Comparison of ENCODE assay signal across 35 cellular contexts in the genomic region with DNA sequence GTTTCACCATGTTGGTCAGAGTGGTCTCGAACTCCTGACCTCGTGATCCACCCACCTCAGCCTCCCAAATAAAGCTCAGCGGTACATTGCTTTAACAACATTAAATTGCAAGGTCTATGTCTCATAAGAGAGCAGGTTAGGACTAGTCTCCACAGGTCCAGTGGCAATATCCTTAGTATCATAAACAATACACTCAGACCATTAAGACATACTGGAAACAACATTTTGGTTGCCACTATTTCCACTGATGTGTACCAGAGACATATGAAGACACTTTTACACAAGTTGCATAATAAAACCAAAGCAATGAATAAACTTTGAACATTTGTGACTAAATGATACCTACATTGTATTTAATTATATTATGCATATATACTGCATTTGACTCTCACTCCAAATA.
"Had no signal": no experiment of that assay in that cellular context is flagged by ENCODE, and none has a peak within 500 bp of the region (broad histone marks: within the 10 kb centered on the region; RNA-seq: fewer than 3 reads in every experiment).

No MANE protein-coding gene starts in this region.

- H3K4me3 Mint-ChIP-seq: activated CD4-positive, alpha-beta memory T cell treated with anti-CD3 and anti-CD28 coated beads, Interleukin-2, amount 10 ng/mL, durations not matched to agents 7 days and 5 days; activated CD4-positive, alpha-beta T cell treated with anti-CD3 and anti-CD28 coated beads for 36 hours; activated CD4-positive, alpha-beta T cell treated with anti-CD3 and anti-CD28 coated beads, Interleukin-2, amount 10 ng/mL, durations not matched to agents 7 days and 5 days; activated CD8-positive, alpha-beta memory T cell treated with anti-CD3 and anti-CD28 coated beads, Interleukin-2, amount 10 ng/mL, durations not matched to agents 7 days and 5 days; activated CD8-positive, alpha-beta T cell treated with anti-CD3 and anti-CD28 coated beads, Interleukin-2, amount 10 ng/mL, durations not matched to agents 7 days and 5 days; activated naive CD4-positive, alpha-beta T cell treated with anti-CD3 and anti-CD28 coated beads, Interleukin-2, amount 10 ng/mL, durations not matched to agents 7 days and 5 days; activated naive CD4-positive, alpha-beta T cell treated with anti-CD3 and anti-CD28 coated beads, Interleukin-2, amount 50 U/mL, for 24 hours; activated naive CD8-positive, alpha-beta T cell; activated naive CD8-positive, alpha-beta T cell treated with anti-CD3 and anti-CD28 coated beads, Interleukin-2, amount 10 ng/mL, durations not matched to agents 7 days and 5 days; activated naive CD8-positive, alpha-beta T cell treated with anti-CD3 and anti-CD28 coated beads, Interleukin-2, amount 50 U/mL, for 24 hours; activated T-cell treated with anti-CD3 and anti-CD28 coated beads, Interleukin-2, amount 50 U/mL, for 24 hours; brain; T-helper 1 cell treated with Interleukin-12 subunit alpha and Interleukin-12 subunit beta and Interleukin-4 antibody, amounts not matched to agents 30 μg/mL and 1 μg/mL, for 36 hours; T-helper 2 cell treated with Interferon-gamma antibody and Interleukin-4, amounts not matched to agents 5 μg/mL and 100 μg/mL, for 36 hours; WTC11 had no signal

- H3K9me3 ChIP-seq: ascending aorta had no signal

- H3K36me3 ChIP-seq: ascending aorta, WERI-Rb-1 had no signal

- DNase-seq: activated CD4-positive, alpha-beta memory T cell treated with anti-CD3 and anti-CD28 coated beads, Interleukin-2, amount 10 ng/mL, durations not matched to agents 7 days and 5 days; activated CD4-positive, alpha-beta T cell treated with anti-CD3 and anti-CD28 coated beads for 1 hour; activated CD4-positive, alpha-beta T cell treated with anti-CD3 and anti-CD28 coated beads for 36 hours; activated CD4-positive, alpha-beta T cell treated with anti-CD3 and anti-CD28 coated beads for 48 hours; activated CD4-positive, alpha-beta T cell treated with anti-CD3 and anti-CD28 coated beads, Interleukin-2, amount 10 ng/mL, durations not matched to agents 7 days and 5 days; activated CD4-positive, alpha-beta T cell treated with anti-CD3 and anti-CD28 coated beads, Interleukin-2, amount 50 U/mL, for 48 hours; activated CD4-positive, CD25-positive, alpha-beta regulatory T cell; activated CD8-positive, alpha-beta memory T cell treated with anti-CD3 and anti-CD28 coated beads for 24 hours; activated CD8-positive, alpha-beta memory T cell treated with anti-CD3 and anti-CD28 coated beads, Interleukin-2, amount 10 ng/mL, durations not matched to agents 7 days and 5 days; activated CD8-positive, alpha-beta memory T cell treated with anti-CD3 and anti-CD28 coated beads, Interleukin-2, amount 50 U/mL, for 48 hours; activated CD8-positive, alpha-beta T cell treated with anti-CD3 and anti-CD28 coated beads, Interleukin-2, amount 10 ng/mL, durations not matched to agents 7 days and 5 days; activated effector memory CD4-positive, alpha-beta T cell treated with Interleukin-2 at 50 U/mL for 16 hours; activated gamma-delta T cell; activated naive CD4-positive, alpha-beta T cell treated with anti-CD3 and anti-CD28 coated beads, Interleukin-2, amount 10 ng/mL, durations not matched to agents 7 days and 5 days; activated naive CD4-positive, alpha-beta T cell treated with Interleukin-2 at 50 U/mL for 16 hours; activated naive CD8-positive, alpha-beta T cell treated with anti-CD3 and anti-CD28 coated beads, Interleukin-2, amount 10 ng/mL, durations not matched to agents 7 days and 5 days; activated naive CD8-positive, alpha-beta T cell treated with anti-CD3 and anti-CD28 coated beads, Interleukin-2, amount 50 U/mL, for 24 hours; activated T-cell treated with anti-CD3 and anti-CD28 coated beads, Interleukin-2, amount 50 U/mL, for 24 hours; activated T-cell treated with anti-CD3 and anti-CD28 coated beads, Interleukin-2, amount 50 U/mL, for 48 hours; amygdala; anterior cingulate cortex; central memory CD4-positive, alpha-beta T cell; SW 1271; T-helper 1 cell; T-helper 2 cell; T-helper 9 cell; WERI-Rb-1 had no signal

- H3K27me3 Mint-ChIP-seq: activated CD4-positive, alpha-beta memory T cell treated with anti-CD3 and anti-CD28 coated beads, Interleukin-2, amount 10 ng/mL, durations not matched to agents 7 days and 5 days; activated CD4-positive, alpha-beta T cell treated with anti-CD3 and anti-CD28 coated beads for 36 hours; activated CD4-positive, alpha-beta T cell treated with anti-CD3 and anti-CD28 coated beads, Interleukin-2, amount 10 ng/mL, durations not matched to agents 7 days and 5 days; activated CD8-positive, alpha-beta memory T cell treated with anti-CD3 and anti-CD28 coated beads, Interleukin-2, amount 10 ng/mL, durations not matched to agents 7 days and 5 days; activated naive CD4-positive, alpha-beta T cell treated with anti-CD3 and anti-CD28 coated beads, Interleukin-2, amount 10 ng/mL, durations not matched to agents 7 days and 5 days; activated naive CD4-positive, alpha-beta T cell treated with anti-CD3 and anti-CD28 coated beads, Interleukin-2, amount 50 U/mL, for 24 hours; activated naive CD8-positive, alpha-beta T cell; activated naive CD8-positive, alpha-beta T cell treated with anti-CD3 and anti-CD28 coated beads, Interleukin-2, amount 10 ng/mL, durations not matched to agents 7 days and 5 days; activated naive CD8-positive, alpha-beta T cell treated with anti-CD3 and anti-CD28 coated beads, Interleukin-2, amount 50 U/mL, for 24 hours; activated T-cell treated with anti-CD3 and anti-CD28 coated beads, Interleukin-2, amount 50 U/mL, for 24 hours had no signal

- H3K4me1 ChIP-seq: ascending aorta had no signal

- H3K27ac ChIP-seq: ascending aorta, WERI-Rb-1 had no signal

- H3K4me3 ChIP-seq: ascending aorta had no signal

- H3K9me3 Mint-ChIP-seq: activated naive CD4-positive, alpha-beta T cell treated with anti-CD3 and anti-CD28 coated beads, Interleukin-2, amount 50 U/mL, for 24 hours; activated naive CD8-positive, alpha-beta T cell treated with anti-CD3 and anti-CD28 coated beads, Interleukin-2, amount 10 ng/mL, durations not matched to agents 7 days and 5 days; brain; WTC11 had no signal

- H3K27ac Mint-ChIP-seq: activated CD4-positive, alpha-beta memory T cell treated with anti-CD3 and anti-CD28 coated beads, Interleukin-2, amount 10 ng/mL, durations not matched to agents 7 days and 5 days; activated CD4-positive, alpha-beta T cell treated with anti-CD3 and anti-CD28 coated beads for 36 hours; activated CD4-positive, alpha-beta T cell treated with anti-CD3 and anti-CD28 coated beads, Interleukin-2, amount 10 ng/mL, durations not matched to agents 7 days and 5 days; activated CD8-positive, alpha-beta memory T cell treated with anti-CD3 and anti-CD28 coated beads, Interleukin-2, amount 10 ng/mL, durations not matched to agents 7 days and 5 days; activated CD8-positive, alpha-beta T cell treated with anti-CD3 and anti-CD28 coated beads, Interleukin-2, amount 10 ng/mL, durations not matched to agents 7 days and 5 days; activated naive CD4-positive, alpha-beta T cell treated with anti-CD3 and anti-CD28 coated beads, Interleukin-2, amount 10 ng/mL, durations not matched to agents 7 days and 5 days; activated naive CD4-positive, alpha-beta T cell treated with anti-CD3 and anti-CD28 coated beads, Interleukin-2, amount 50 U/mL, for 24 hours; activated naive CD8-positive, alpha-beta T cell; activated naive CD8-positive, alpha-beta T cell treated with anti-CD3 and anti-CD28 coated beads, Interleukin-2, amount 10 ng/mL, durations not matched to agents 7 days and 5 days; activated naive CD8-positive, alpha-beta T cell treated with anti-CD3 and anti-CD28 coated beads, Interleukin-2, amount 50 U/mL, for 24 hours; activated T-cell treated with anti-CD3 and anti-CD28 coated beads, Interleukin-2, amount 50 U/mL, for 24 hours; activated T-helper 2 cell treated with anti-CD3 and anti-CD28 coated beads, Interferon-gamma antibody, Interleukin-2, Interleukin-4, amounts not matched to agents 10 μg/mL and 5 μg/mL and 100 μg/mL, durations not matched to agents 14 hours and 24 hours and 36 hours; brain; T-helper 1 cell treated with Interleukin-12 subunit alpha and Interleukin-12 subunit beta and Interleukin-4 antibody, amounts not matched to agents 30 μg/mL and 1 μg/mL, for 36 hours; T-helper 2 cell treated with Interferon-gamma antibody and Interleukin-4, amounts not matched to agents 5 μg/mL and 100 μg/mL, for 36 hours; WTC11 had no signal

- H3K27me3 ChIP-seq: ascending aorta had no signal

- H3K4me1 Mint-ChIP-seq: activated CD4-positive, alpha-beta memory T cell treated with anti-CD3 and anti-CD28 coated beads, Interleukin-2, amount 10 ng/mL, durations not matched to agents 7 days and 5 days; activated CD4-positive, alpha-beta T cell treated with anti-CD3 and anti-CD28 coated beads for 36 hours; activated CD4-positive, alpha-beta T cell treated with anti-CD3 and anti-CD28 coated beads, Interleukin-2, amount 10 ng/mL, durations not matched to agents 7 days and 5 days; activated CD8-positive, alpha-beta memory T cell treated with anti-CD3 and anti-CD28 coated beads, Interleukin-2, amount 10 ng/mL, durations not matched to agents 7 days and 5 days; activated naive CD4-positive, alpha-beta T cell treated with anti-CD3 and anti-CD28 coated beads, Interleukin-2, amount 10 ng/mL, durations not matched to agents 7 days and 5 days; activated naive CD4-positive, alpha-beta T cell treated with anti-CD3 and anti-CD28 coated beads, Interleukin-2, amount 50 U/mL, for 24 hours; activated naive CD8-positive, alpha-beta T cell treated with anti-CD3 and anti-CD28 coated beads, Interleukin-2, amount 10 ng/mL, durations not matched to agents 7 days and 5 days; activated naive CD8-positive, alpha-beta T cell treated with anti-CD3 and anti-CD28 coated beads, Interleukin-2, amount 50 U/mL, for 24 hours; brain had no signal

- H3K36me3 Mint-ChIP-seq: activated CD8-positive, alpha-beta memory T cell treated with anti-CD3 and anti-CD28 coated beads, Interleukin-2, amount 10 ng/mL, durations not matched to agents 7 days and 5 days; activated naive CD4-positive, alpha-beta T cell treated with anti-CD3 and anti-CD28 coated beads, Interleukin-2, amount 10 ng/mL, durations not matched to agents 7 days and 5 days; activated naive CD4-positive, alpha-beta T cell treated with anti-CD3 and anti-CD28 coated beads, Interleukin-2, amount 50 U/mL, for 24 hours; activated naive CD8-positive, alpha-beta T cell; activated naive CD8-positive, alpha-beta T cell treated with anti-CD3 and anti-CD28 coated beads, Interleukin-2, amount 10 ng/mL, durations not matched to agents 7 days and 5 days; brain; WTC11 had no signal
